In the genomic region with DNA sequence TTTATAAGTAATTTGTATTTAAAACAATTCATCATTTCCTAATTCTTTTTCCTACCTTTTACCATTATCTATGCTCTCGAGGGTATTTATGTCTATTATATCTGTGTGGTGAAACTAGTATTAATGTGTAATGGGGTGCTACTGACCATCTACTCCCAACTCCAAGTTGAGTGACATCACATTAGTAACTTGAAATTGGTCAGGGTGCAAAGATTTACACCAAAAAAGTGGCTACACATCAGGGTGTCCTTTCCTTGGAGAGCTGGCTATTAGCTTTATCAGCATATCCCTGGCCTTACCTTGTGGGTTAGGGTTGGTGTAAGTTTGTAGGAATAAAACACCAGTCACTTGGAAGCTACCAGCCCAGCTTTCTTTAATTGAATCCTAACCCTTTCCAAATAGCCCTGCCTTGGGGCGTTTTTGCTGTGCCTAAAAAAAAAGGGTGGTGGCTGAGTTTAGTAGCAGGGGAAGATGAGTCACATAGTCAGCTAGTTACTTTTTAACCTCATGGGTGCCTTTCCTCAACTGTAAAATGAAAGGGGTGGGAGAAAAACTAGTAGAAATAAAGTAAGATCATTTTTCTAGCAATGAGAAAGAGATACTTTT, we compare ENCODE assay signal across 9 cellular contexts. TPM values are rescaled to one million over a fixed set of nuclear protein-coding genes. Genes with fewer than 3 reads are reported as not detected.
DNase-seq lines count a peak whose midpoint lies in the region; ATAC-seq and TF ChIP-seq lines count a peak whose summit lies in the region.
"Had no signal": no experiment of that assay in that cellular context is flagged by ENCODE, and none has a peak within 500 bp of the region (broad histone marks: within the 10 kb centered on the region; RNA-seq: fewer than 3 reads in every experiment).

No MANE protein-coding gene starts in this region.

- intact Hi-C loops in left ventricle myocardium inferior (cut with micrococcal nuclease), result no loop called here

- no peak for TF ChIP-seq POLR2A in tibial nerve (IDR thresholded peaks at IDR 0.05)

- H3K27ac ChIP-seq in left ventricle myocardium inferior (replicated peaks), result peak overlapping the region; percentile 11
- H3K27ac ChIP-seq in tibial nerve, result peak overlapping the region in 3 of 4 donors; percentile 23 to 79 (median 46)
- no peak overlapping the region for H3K27ac ChIP-seq in CD8-positive, alpha-beta memory T cell (ENCODE audit: low read depth, low read length)
- H3K27ac ChIP-seq: BLaER1 had no signal

- WGBS in tibial nerve, 2 donors, result 46 to 47% methylated on average over 2 of the region's 2 CpGs

- CTCF ChIA-PET in CD8-positive, alpha-beta memory T cell (lab: Charles Lee), result interaction anchor here (0.6 to 1.8 kb wide), 2 partner anchors 15 to 31 kb away, joined by 3 to 7 read pairs; no protein-coding TSS in a partner anchor

- TF ChIP-seq EP300 in tibial nerve (IDR thresholded peaks at IDR 0.05), result peak in 1 of 2 donors; percentile 27

- H3K4me1 ChIP-seq in left ventricle myocardium inferior (peaks cover 26% of the 10 kb centered on the region), tibial nerve (peaks cover 0 to 41% (median 25%) of the 10 kb centered on the region in 4 donors)
- H3K4me1 ChIP-seq in CD8-positive, alpha-beta memory T cell (ENCODE audit: insufficient read depth, low read length), result no peaks in the 10 kb centered on the region
- H3K4me1 ChIP-seq: BLaER1 had no signal

- H3K27me3 Mint-ChIP-seq in activated T-cell treated with anti-CD3 and anti-CD28 coated beads, Interleukin-2, amount 50 U/mL, for 24 hours, result no peaks in the 10 kb centered on the region
- H3K27me3 Mint-ChIP-seq in CD8-positive, alpha-beta memory T cell, result no peaks in the 10 kb centered on the region

- H3K9me3 ChIP-seq in left ventricle myocardium inferior (replicated peaks) (no peaks in the 10 kb centered on the region), tibial nerve (no peaks in the 10 kb centered on the region)
- H3K9me3 ChIP-seq in CD8-positive, alpha-beta memory T cell (ENCODE audit: low read length), result no peaks in the 10 kb centered on the region
- H3K9me3 ChIP-seq: BLaER1 had no signal

- peaks cover 3% of the 10 kb centered on the region for H3K36me3 Mint-ChIP-seq in activated T-cell treated with anti-CD3 and anti-CD28 coated beads, Interleukin-2, amount 50 U/mL, for 24 hours (ENCODE audit: low read depth)
- H3K36me3 Mint-ChIP-seq in CD8-positive, alpha-beta memory T cell, result peaks cover 0 to 3% (median 2%) of the 10 kb centered on the region in 3 donors

- no peak overlapping the region for H3K4me3 ChIP-seq in left ventricle myocardium inferior
- no peak overlapping the region for H3K4me3 ChIP-seq in tibial nerve
- H3K4me3 ChIP-seq in CD8-positive, alpha-beta memory T cell (ENCODE audit: low read length), result no peak overlapping the region
- H3K4me3 ChIP-seq: BLaER1 had no signal

- ATAC-seq in HG02623 (IDR thresholded peaks at IDR 0.05; ENCODE audit: unreplicated experiment), result no peak

- TF ChIP-seq CTCF in left ventricle myocardium inferior (IDR thresholded peaks at IDR 0.05; ENCODE audit: borderline replicate concordance) (no peak), tibial nerve (IDR thresholded peaks at IDR 0.05) (no peak)

- H3K4me1 Mint-ChIP-seq in activated T-cell treated with anti-CD3 and anti-CD28 coated beads, Interleukin-2, amount 50 U/mL, for 24 hours (ENCODE audit: low read depth), result peaks cover 14% of the 10 kb centered on the region
- peaks cover 16 to 22% (median 21%) of the 10 kb centered on the region in 3 donors for H3K4me1 Mint-ChIP-seq in CD8-positive, alpha-beta memory T cell

- POLR2A ChIA-PET in CD8-positive, alpha-beta memory T cell (lab: Charles Lee), result no interaction called here

- no peak overlapping the region for H3K4me3 Mint-ChIP-seq in activated T-cell treated with anti-CD3 and anti-CD28 coated beads, Interleukin-2, amount 50 U/mL, for 24 hours
- H3K4me3 Mint-ChIP-seq in CD8-positive, alpha-beta memory T cell, result no peak overlapping the region

- H3K36me3 ChIP-seq in left ventricle myocardium inferior (peaks cover 4% of the 10 kb centered on the region), tibial nerve (peaks cover 0 to 9% (median 0%) of the 10 kb centered on the region in 3 donors)
- H3K36me3 ChIP-seq in CD8-positive, alpha-beta memory T cell (ENCODE audit: insufficient read depth, low read length), result no peaks in the 10 kb centered on the region

- peak overlapping the region; percentile 6 for H3K27ac Mint-ChIP-seq in activated T-cell treated with anti-CD3 and anti-CD28 coated beads, Interleukin-2, amount 50 U/mL, for 24 hours
- H3K27ac Mint-ChIP-seq in CD8-positive, alpha-beta memory T cell, result no peak overlapping the region

- no peaks in the 10 kb centered on the region for H3K9me3 Mint-ChIP-seq in activated T-cell treated with anti-CD3 and anti-CD28 coated beads, Interleukin-2, amount 50 U/mL, for 24 hours
- H3K9me3 Mint-ChIP-seq in CD8-positive, alpha-beta memory T cell, result no peaks in the 10 kb centered on the region

- DNase-seq in activated T-cell treated with anti-CD3 and anti-CD28 coated beads, Interleukin-2, amount 50 U/mL, for 24 hours, result no peak
- DNase-seq in activated T-cell treated with anti-CD3 and anti-CD28 coated beads for 4 hours (no peak), SW480 (ENCODE audit: low spot score) (peak; percentile 89), left ventricle myocardium inferior (no peak), tibial nerve (ENCODE audit: low spot score in 2 of 2) (no peak), cerebellum (ENCODE audit: low spot score) (no peak)
- no peak for DNase-seq in CD8-positive, alpha-beta memory T cell

- H3K27me3 ChIP-seq in left ventricle myocardium inferior (ENCODE audit: low read depth) (no peaks in the 10 kb centered on the region), tibial nerve (no peaks in the 10 kb centered on the region)
- H3K27me3 ChIP-seq in CD8-positive, alpha-beta memory T cell (ENCODE audit: insufficient read depth, low read length, poor library complexity, severe bottlenecking), result no peaks in the 10 kb centered on the region
- H3K27me3 ChIP-seq: BLaER1 had no signal

RNA-seq across cellular contexts. Expression of a gene that starts 14.0 kb away (rescaled TPM):
- 30.6 TPM for total RNA-seq in left ventricle myocardium inferior
- 10 to 100 TPM; 61.8 to 79.4 (median 73.9) TPM for total RNA-seq in tibial nerve
- total RNA-seq in CD8-positive, alpha-beta memory T cell, result 10 to 100 TPM; 30.2 to 33.7 TPM
- polyA plus RNA-seq in CD8-positive, alpha-beta memory T cell, result 38.6 TPM
- 6.0 TPM for total RNA-seq in cerebellum
